Comparison of ENCODE assay signal across 8 cellular contexts in the genomic region with DNA sequence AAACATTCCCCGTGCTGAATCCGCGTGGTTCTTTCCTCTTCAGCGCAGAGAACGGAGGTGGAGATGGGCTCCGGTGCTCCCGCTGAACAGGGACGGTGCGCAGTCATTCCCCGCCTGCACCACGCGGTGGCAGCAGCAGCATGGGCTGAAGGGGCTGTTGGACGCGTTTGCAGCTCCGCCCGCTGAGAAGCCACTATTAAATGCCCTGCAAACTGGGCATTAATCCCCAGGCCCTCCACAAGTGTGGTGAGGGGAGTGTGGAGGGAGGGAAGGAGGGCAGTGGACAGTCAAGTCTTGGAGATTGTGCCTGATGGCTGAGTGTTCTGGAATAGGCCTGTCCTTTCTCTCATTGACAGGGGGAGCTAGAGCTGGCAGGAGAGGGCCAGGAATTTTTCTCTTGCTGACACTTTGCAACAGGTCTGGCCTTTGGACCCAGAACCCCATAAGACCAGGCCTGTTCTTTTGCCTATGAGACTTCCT.
DNase-seq lines count a peak whose midpoint lies in the region; ATAC-seq and TF ChIP-seq lines count a peak whose summit lies in the region.

No MANE protein-coding gene starts in this region.

- peak; percentile 78 for DNase-seq in EH (ENCODE audit: low read depth)
- DNase-seq in Jurkat, Clone E6-1 (ENCODE audit: low read depth, low spot score): peak; percentile 15
- peak; percentile 84 to 92 for DNase-seq in SJSA1 (ENCODE audit: low read depth in 1 of 2, low spot score in 2 of 2)
- DNase-seq in activated gamma-delta T cell treated with anti-CD3 and anti-CD28 coated beads, Interleukin-2, amount 50 U/mL, for 16 hours (ENCODE audit: low read depth): peak; percentile 49
- DNase-seq in glomerular visceral epithelial cell (ENCODE audit: extremely low spot score): peak; percentile 80
- DNase-seq in osteocyte (ENCODE audit: extremely low spot score, unreplicated experiment): peak; percentile 95
- peak; percentile 77 to 92 for DNase-seq in tibial nerve (ENCODE audit: low spot score in 2 of 2)

- H3K27me3 Mint-ChIP-seq in osteocyte (ENCODE audit: unreplicated experiment): no peaks in the 10 kb centered on the region

- H3K4me3 ChIP-seq in Jurkat, Clone E6-1 (ENCODE audit: low read length): no peak overlapping the region
- peak overlapping the region; percentile 30 for H3K4me3 ChIP-seq in SJSA1
- peak overlapping the region; percentile 5 to 42 (median 29) for H3K4me3 ChIP-seq in tibial nerve

- TF ChIP-seq EP300 in tibial nerve (IDR thresholded peaks at IDR 0.05): no peak

- peaks cover 35% of the 10 kb centered on the region for H3K4me1 Mint-ChIP-seq in osteocyte (ENCODE audit: unreplicated experiment)

- H3K27ac Mint-ChIP-seq in osteocyte (ENCODE audit: unreplicated experiment): peak overlapping the region; percentile 73

- 1% methylated on average over 16 of the region's 16 CpGs for WGBS in tibial nerve, 2 donors

- H3K27ac ChIP-seq in SJSA1 (peak overlapping the region; percentile 61), tibial nerve (no peak overlapping the region)

- no peaks in the 10 kb centered on the region for H3K9me3 ChIP-seq in SJSA1 (replicated peaks)
- no peaks in the 10 kb centered on the region for H3K9me3 ChIP-seq in tibial nerve

- H3K4me1 ChIP-seq in SJSA1 (replicated peaks) (peaks cover 26% of the 10 kb centered on the region), tibial nerve (peaks cover 0 to 20% (median 2%) of the 10 kb centered on the region in 4 donors)

- TF ChIP-seq POLR2A in tibial nerve (IDR thresholded peaks at IDR 0.05): no peak

- no peaks in the 10 kb centered on the region for H3K36me3 ChIP-seq in SJSA1
- no peaks in the 10 kb centered on the region for H3K36me3 ChIP-seq in tibial nerve

- no peaks in the 10 kb centered on the region for H3K36me3 Mint-ChIP-seq in osteocyte (ENCODE audit: unreplicated experiment)

- peak overlapping the region; percentile 66 for H3K4me3 Mint-ChIP-seq in osteocyte (ENCODE audit: unreplicated experiment)

- H3K27me3 ChIP-seq in SJSA1 (replicated peaks) (no peaks in the 10 kb centered on the region), tibial nerve (no peaks in the 10 kb centered on the region)

- no peaks in the 10 kb centered on the region for H3K9me3 Mint-ChIP-seq in osteocyte (ENCODE audit: unreplicated experiment)

- TF ChIP-seq CTCF in osteocyte (IDR thresholded peaks at IDR 0.05) (peak; percentile 99), tibial nerve (IDR thresholded peaks at IDR 0.05) (peak; percentile 92 to 96 (median 94))

- peak; percentile 92 for ATAC-seq in GM21737 (IDR thresholded peaks at IDR 0.05; ENCODE audit: unreplicated experiment)

Comparison
In these comparisons a context has a peak if more than half of its experiments do, and no peak if none do; other contexts are left out.
1. DNase-seq: peak in every context shown above with its lines; median percentile 95 in osteocyte; 88 in SJSA1; 84 in tibial nerve; 80 in glomerular visceral epithelial cell; 78 in EH; 49 in activated gamma-delta T cell treated with anti-CD3 and anti-CD28 coated beads, Interleukin-2, amount 50 U/mL, for 16 hours; 15 in Jurkat, Clone E6-1.